In genomic region chr2:35606394-35606793, GRCh38 we compare ENCODE assay signal across 20 cellular contexts.
"Had no signal": no experiment of that assay in that cellular context is flagged by ENCODE, and none has a peak within 500 bp of the region (broad histone marks: within the 10 kb centered on the region; RNA-seq: fewer than 3 reads in every experiment).

No MANE protein-coding gene starts in this region.

- H3K27ac ChIP-seq: SJSA1, SK-N-MC had no signal

- DNase-seq: Karpas-422, KG1, MG63, NCI-H1092, NCI-H1417 treated with DMSO at 0.1 percent for 48 hours, NCI-H187, NCI-H2029, NCI-H2081 treated with DMSO at 0.1 percent for 48 hours, NCI-H2227 treated with DMSO at 0.1 percent for 48 hours, NCI-H524, NCI-H526 treated with DMSO at 0.1 percent for 48 hours, NCI-H774, Right ventricle myocardium superior, RPMI8226, SIG-M5, T-helper 1 cell had no signal

- H3K36me3 ChIP-seq: MG63, SJSA1 had no signal

- H3K4me1 ChIP-seq: SJSA1 had no signal

- H3K9me3 ChIP-seq: MG63, SJSA1 had no signal

- H3K4me3 ChIP-seq: MG63, SJSA1, SK-N-MC had no signal

- FAIRE-seq: HTR-8/SVneo, RCC 7860 had no signal

- H3K27me3 ChIP-seq: MG63, SJSA1 had no signal
